ENCODE assay signal across 1 cellular context in genomic region chr1:234763361-234763760, GRCh38.
TF ChIP-seq lines count a peak whose summit lies in the region.

No MANE protein-coding gene starts in this region.

TF ChIP-seq in IMR-90, 13 proteins besides CTCF, POLR2A, EP300 and RAD21 (continued from another document):
- no peak for TF ChIP-seq MXI1 (IDR thresholded peaks at IDR 0.05; ENCODE audit: borderline replicate concordance, low read depth, low read length)
- TF ChIP-seq, protein P1, sequence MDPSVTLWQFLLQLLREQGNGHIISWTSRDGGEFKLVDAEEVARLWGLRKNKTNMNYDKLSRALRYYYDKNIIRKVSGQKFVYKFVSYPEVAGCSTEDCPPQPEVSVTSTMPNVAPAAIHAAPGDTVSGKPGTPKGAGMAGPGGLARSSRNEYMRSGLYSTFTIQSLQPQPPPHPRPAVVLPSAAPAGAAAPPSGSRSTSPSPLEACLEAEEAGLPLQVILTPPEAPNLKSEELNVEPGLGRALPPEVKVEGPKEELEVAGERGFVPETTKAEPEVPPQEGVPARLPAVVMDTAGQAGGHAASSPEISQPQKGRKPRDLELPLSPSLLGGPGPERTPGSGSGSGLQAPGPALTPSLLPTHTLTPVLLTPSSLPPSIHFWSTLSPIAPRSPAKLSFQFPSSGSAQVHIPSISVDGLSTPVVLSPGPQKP (IDR thresholded peaks at IDR 0.05; ENCODE audit: borderline replicate concordance, low read depth, low read length), result no peak
- no peak for TF ChIP-seq USF2 (IDR thresholded peaks at IDR 0.05; ENCODE audit: low read depth, low read length)
- TF ChIP-seq RFX5 (IDR thresholded peaks at IDR 0.05; ENCODE audit: low read depth, low read length), result no peak
- no peak for TF ChIP-seq BHLHE40 (IDR thresholded peaks at IDR 0.05; ENCODE audit: low read depth, low read length)
- TF ChIP-seq RCOR1 (IDR thresholded peaks at IDR 0.05; ENCODE audit: insufficient replicate concordance, low read length), result no peak
